Comparison of ENCODE assay signal across 9 cellular contexts in the genomic region with DNA sequence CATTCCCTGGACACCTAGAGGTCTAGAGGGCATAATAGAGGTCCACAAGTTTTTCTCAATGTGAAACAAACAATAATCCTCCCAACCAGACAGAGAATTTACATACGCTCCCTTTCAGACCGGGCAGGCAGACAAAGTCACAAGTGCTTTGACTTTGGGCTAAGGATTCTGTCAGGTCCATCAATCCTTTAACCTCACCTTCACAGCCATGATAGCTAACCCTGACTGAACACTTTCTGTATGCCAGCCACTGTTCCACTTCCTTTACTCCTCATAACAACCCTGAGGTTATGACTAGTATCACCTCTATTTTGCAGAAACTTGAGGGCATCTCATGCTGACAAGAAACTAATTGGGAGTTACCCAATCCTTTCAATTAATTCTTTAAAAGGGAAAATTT.
A peak's percentile ranks its signal among the peaks of the same experiment; 100 is the strongest.
DNase-seq lines count a peak whose midpoint lies in the region; ATAC-seq and TF ChIP-seq lines count a peak whose summit lies in the region.
"Had no signal": no experiment of that assay in that cellular context is flagged by ENCODE, and none has a peak within 500 bp of the region (broad histone marks: within the 10 kb centered on the region; RNA-seq: fewer than 3 reads in every experiment).

No MANE protein-coding gene starts in this region.

- H3K23ac ChIP-seq in mesendoderm (ENCODE audit: low read length): no peak overlapping the region

- H2BK5ac ChIP-seq in mesendoderm (ENCODE audit: low read length): no peak overlapping the region

- no TSS peak for BruUV-seq in OCI-LY7 (replicated peaks; lab: Mats Ljungman, UMichigan)

- no peaks in the 10 kb centered on the region for H3K9me3 ChIP-seq in OCI-LY7 (ENCODE audit: low read length)

- H3K27ac ChIP-seq in OCI-LY7 (ENCODE audit: low read depth, low read length, poor library complexity, severe bottlenecking) (peak overlapping the region; percentile 87), mesendoderm (ENCODE audit: low read depth, low read length) (no peak overlapping the region)

- intact Hi-C loops in OCI-LY7 (cut with micrococcal nuclease; ENCODE audit: unreplicated experiment): loop anchor here (1.0 to 5.0 kb wide), 4 partner anchors 69 to 249 kb away; a partner anchor contains a TSS

- no peaks in the 10 kb centered on the region for H3K79me2 ChIP-seq in OCI-LY7 (ENCODE audit: insufficient read depth, low read depth, low read length)
- H3K79me2 ChIP-seq in mesendoderm (ENCODE audit: control insufficient read depth, insufficient read depth, low read length): no peaks in the 10 kb centered on the region

- H3K79me1 ChIP-seq in mesendoderm (ENCODE audit: low read length): no peaks in the 10 kb centered on the region

- H4K5ac ChIP-seq in mesendoderm (ENCODE audit: low read length): no peak overlapping the region

- no peaks in the 10 kb centered on the region for H3K9me2 ChIP-seq in OCI-LY7 (ENCODE audit: insufficient read depth, low read length)

- H3K9ac ChIP-seq in mesendoderm (ENCODE audit: low read length): no peak overlapping the region

- H4K20me1 ChIP-seq in OCI-LY7 (ENCODE audit: insufficient read depth, low read length): no peaks in the 10 kb centered on the region

- peaks cover 36% of the 10 kb centered on the region for H3K4me1 ChIP-seq in OCI-LY7 (ENCODE audit: insufficient read depth, low read length, poor library complexity, severe bottlenecking)
- H3K4me1 ChIP-seq in mesendoderm (ENCODE audit: control insufficient read depth, low read depth, low read length): no peaks in the 10 kb centered on the region

- no peaks in the 10 kb centered on the region for H3K9me3 Mint-ChIP-seq in stimulated activated naive B cell treated with anti-CD40 and anti-IgM and Interleukin-4, amounts not matched to agents 10 μg/mL and 1 μg/mL and 100 μg/mL, for 72 hours

- H2BK15ac ChIP-seq in mesendoderm (replicated peaks; ENCODE audit: low read depth): no peak overlapping the region

- H3K27me3 ChIP-seq in mesendoderm (ENCODE audit: insufficient read depth, low read length, poor library complexity): no peaks in the 10 kb centered on the region

- peak overlapping the region; percentile 76 for H3K27ac Mint-ChIP-seq in stimulated activated naive B cell treated with anti-CD40 and anti-IgM and Interleukin-4, amounts not matched to agents 10 μg/mL and 1 μg/mL and 100 μg/mL, for 72 hours

- H3K27me3 Mint-ChIP-seq in stimulated activated naive B cell treated with anti-CD40 and anti-IgM and Interleukin-4, amounts not matched to agents 10 μg/mL and 1 μg/mL and 100 μg/mL, for 72 hours: no peaks in the 10 kb centered on the region

- CTCF ChIA-PET in OCI-LY7 (lab: Charles Lee; ENCODE audit: unreplicated experiment): no interaction called here

- in situ Hi-C loops in ACHN (cut with HindIII; ENCODE audit: low pct_ligation_motif_present, low pct_unique_long_range_greater_than_20kb, low sequenced_read_pairs): no loop called here

- DNase-seq in activated CD4-positive, alpha-beta T cell treated with anti-CD3 and anti-CD28 coated beads for 48 hours: peak; percentile 3
- DNase-seq in activated CD4-positive, alpha-beta T cell treated with anti-CD3 and anti-CD28 coated beads for 1 hour: no peak
- peak; percentile 36 for DNase-seq in OCI-LY7 (ENCODE audit: low spot score)
- no peak for DNase-seq in stimulated activated naive B cell treated with anti-CD40 and anti-IgM and Interleukin-4, amounts not matched to agents 10 μg/mL and 1 μg/mL and 100 μg/mL, for 72 hours
- DNase-seq in ACHN: no peak
- no peak for DNase-seq in NCI-H187 (lab: John Stamatoyannopoulos, UW)
- DNase-seq in mesendoderm: no peak
- DNase-seq: substantia nigra had no signal

- no peaks in the 10 kb centered on the region; the same call in 1 of the 2 replicates for H3K36me3 ChIP-seq in OCI-LY7 (ENCODE audit: insufficient read depth, low read length)
- H3K36me3 ChIP-seq in mesendoderm (ENCODE audit: control insufficient read depth, insufficient read depth, low read length): no peaks in the 10 kb centered on the region

- H3K4ac ChIP-seq in mesendoderm (ENCODE audit: low read depth, low read length): no peak overlapping the region

- H2AK5ac ChIP-seq in mesendoderm (ENCODE audit: low read length): no peak overlapping the region

- peak overlapping the region; percentile 94 for H2AFZ ChIP-seq in OCI-LY7 (ENCODE audit: low read length)

- H3K56ac ChIP-seq in mesendoderm (ENCODE audit: low read length): no peak overlapping the region

- H3K4me3 Mint-ChIP-seq in stimulated activated naive B cell treated with anti-CD40 and anti-IgM and Interleukin-4, amounts not matched to agents 10 μg/mL and 1 μg/mL and 100 μg/mL, for 72 hours: peak overlapping the region; percentile 56 to 72

- POLR2A ChIA-PET in OCI-LY7 (lab: Charles Lee): interaction anchor here (0.8 to 1.2 kb wide), 2 partner anchors 126 to 190 kb away, joined by 3 to 4 read pairs; no protein-coding TSS in a partner anchor

- peaks cover 9 to 12% of the 10 kb centered on the region in 2 donors for H3K4me1 Mint-ChIP-seq in stimulated activated naive B cell treated with anti-CD40 and anti-IgM and Interleukin-4, amounts not matched to agents 10 μg/mL and 1 μg/mL and 100 μg/mL, for 72 hours

- no peak overlapping the region for H3K18ac ChIP-seq in mesendoderm (ENCODE audit: low read length)

- no peak for TF ChIP-seq CTCF in OCI-LY7 (conservative IDR thresholded peaks at IDR 0.05; ENCODE audit: low read length)

- no peak overlapping the region for H2BK120ac ChIP-seq in mesendoderm (ENCODE audit: low read depth, low read length)

- H3K4me3 ChIP-seq in OCI-LY7 (ENCODE audit: low read depth, low read length, poor library complexity, severe bottlenecking) (peak overlapping the region; percentile 60), mesendoderm (ENCODE audit: low read length) (no peak overlapping the region)

- H3K4me2 ChIP-seq in OCI-LY7 (ENCODE audit: low read length) (peak overlapping the region; percentile 97), mesendoderm (ENCODE audit: low read length) (no peak overlapping the region)

- peak; percentile 25 for ATAC-seq in HG02884 (IDR thresholded peaks at IDR 0.05; ENCODE audit: unreplicated experiment)
- ATAC-seq in stimulated activated naive B cell treated with anti-CD40 and anti-IgM and Interleukin-4, amounts not matched to agents 10 μg/mL and 1 μg/mL and 100 μg/mL, for 72 hours (replicated peaks): peak; percentile 57 to 60

- no peaks in the 10 kb centered on the region for H3K36me3 Mint-ChIP-seq in stimulated activated naive B cell treated with anti-CD40 and anti-IgM and Interleukin-4, amounts not matched to agents 10 μg/mL and 1 μg/mL and 100 μg/mL, for 72 hours

- no CpG with 5 or more reads among the region's 2 CpGs for WGBS in mesendoderm (ENCODE audit: extremely low coverage, insufficient coverage, low lambda C conversion rate)

- no peak overlapping the region for H4K8ac ChIP-seq in mesendoderm (ENCODE audit: low read depth, low read length)

Comparison
In these comparisons a context has a peak if more than half of its experiments do, and no peak if none do; other contexts are left out.
1. DNase-seq: peak in activated CD4-positive, alpha-beta T cell treated with anti-CD3 and anti-CD28 coated beads for 48 hours (single experiment) and OCI-LY7 (single experiment); none in activated CD4-positive, alpha-beta T cell treated with anti-CD3 and anti-CD28 coated beads for 1 hour (single experiment), stimulated activated naive B cell treated with anti-CD40 and anti-IgM and Interleukin-4, amounts not matched to agents 10 μg/mL and 1 μg/mL and 100 μg/mL, for 72 hours (single experiment), ACHN (single experiment), NCI-H187 (0 of 2) and mesendoderm (single experiment).